In genomic region chr11:75703709-75704237, GRCh38 we compare ENCODE assay signal across 39 cellular contexts. TPM values are rescaled to one million over a fixed set of nuclear protein-coding genes. Genes with fewer than 3 reads are reported as not detected.
"Had no signal": no experiment of that assay in that cellular context is flagged by ENCODE, and none has a peak within 500 bp of the region (broad histone marks: within the 10 kb centered on the region; RNA-seq: fewer than 3 reads in every experiment).

No MANE protein-coding gene starts in this region.

- DNase-seq: Kasumi-1, MG63, MM.1S, MV-4-11, NCI-H1048, NCI-H1092, NCI-H1092 treated with DMSO at 0.1 percent for 48 hours, NCI-H1105, NCI-H1105 treated with DMSO at 0.1 percent for 48 hours, NCI-H1417, NCI-H1436, NCI-H1436 treated with DMSO at 0.1 percent for 48 hours, NCI-H146, NCI-H1694, NCI-H1694 treated with DMSO at 0.1 percent for 48 hours, NCI-H187, NCI-H187 treated with DMSO at 0.1 percent for 48 hours, NCI-H1930, NCI-H2029, NCI-H2029 treated with DMSO at 0.1 percent for 48 hours, NCI-H2081, NCI-H2081 treated with DMSO at 0.1 percent for 48 hours, NCI-H2107, NCI-H2171, NCI-H2171 treated with DMSO at 0.1 percent for 48 hours, NCI-H2227 treated with DMSO at 0.1 percent for 48 hours, NCI-H226, NCI-H345, NCI-H446, NCI-H446 treated with DMSO at 0.1 percent for 48 hours, NCI-H510A, NCI-H510A treated with DMSO at 0.1 percent for 48 hours, NCI-H524, NCI-H524 treated with DMSO at 0.1 percent for 48 hours, NCI-H526 had no signal

- H3K9me3 ChIP-seq: MG63 had no signal

- H3K36me3 ChIP-seq: MG63 had no signal

- H3K4me3 ChIP-seq: MG63 had no signal

RNA-seq across cellular contexts. Expression of gene MOGAT2, which starts 13.9 kb away (rescaled TPM):
- total RNA-seq: LHCN-M2, M059J, MCF 10A, NCI-H460 had no signal

RNA-seq across cellular contexts. Expression of gene MAP6, which starts 34.9 kb away (rescaled TPM):
- total RNA-seq: LHCN-M2, MCF 10A had no signal
